Comparison of ENCODE assay signal across 1 cellular context in genomic region chr2:74873041-74873440, GRCh38.
TF ChIP-seq lines count a peak whose summit lies in the region.

No MANE protein-coding gene starts in this region.

TF ChIP-seq in IMR-90, 13 proteins besides CTCF, POLR2A, EP300 and RAD21:
- TF ChIP-seq BHLHE40 (IDR thresholded peaks at IDR 0.05; ENCODE audit: low read depth, low read length): no peak
- TF ChIP-seq FOS (IDR thresholded peaks at IDR 0.05; ENCODE audit: low read depth, low read length): no peak
- TF ChIP-seq RFX5 (IDR thresholded peaks at IDR 0.05; ENCODE audit: low read depth, low read length): no peak
- TF ChIP-seq CHD1 (IDR thresholded peaks at IDR 0.05; ENCODE audit: low read depth, low read length): no peak
- TF ChIP-seq NFE2L2 (IDR thresholded peaks at IDR 0.05; ENCODE audit: low read depth, low read length): no peak
- TF ChIP-seq RCOR1 (IDR thresholded peaks at IDR 0.05; ENCODE audit: insufficient replicate concordance, low read length): no peak
- TF ChIP-seq CEBPB (IDR thresholded peaks at IDR 0.05; ENCODE audit: low read depth, low read length): no peak
- TF ChIP-seq MXI1 (IDR thresholded peaks at IDR 0.05; ENCODE audit: borderline replicate concordance, low read depth, low read length): no peak
- no peak for TF ChIP-seq SMC3 (IDR thresholded peaks at IDR 0.05; ENCODE audit: low read depth, low read length)
- no peak for TF ChIP-seq MAZ (IDR thresholded peaks at IDR 0.05; ENCODE audit: borderline replicate concordance, low read depth, low read length)
- TF ChIP-seq MAFK (IDR thresholded peaks at IDR 0.05; ENCODE audit: low read depth, low read length): no peak
- no peak for TF ChIP-seq ELK1 (IDR thresholded peaks at IDR 0.05; ENCODE audit: borderline replicate concordance, low read depth, low read length)
- TF ChIP-seq USF2 (IDR thresholded peaks at IDR 0.05; ENCODE audit: low read depth, low read length): no peak
